In genomic region chr3:38360345-38360744, GRCh38 we compare ENCODE assay signal across 19 cellular contexts. TPM values are rescaled to one million over a fixed set of nuclear protein-coding genes. Genes with fewer than 3 reads are reported as not detected.
DNase-seq lines count a peak whose midpoint lies in the region; ATAC-seq and TF ChIP-seq lines count a peak whose summit lies in the region.
"Had no signal": no experiment of that assay in that cellular context is flagged by ENCODE, and none has a peak within 500 bp of the region (broad histone marks: within the 10 kb centered on the region; RNA-seq: fewer than 3 reads in every experiment).

No MANE protein-coding gene starts in this region.

- H3K27ac ChIP-seq in spleen = no peak overlapping the region
- H3K27ac ChIP-seq: 22Rv1, A549, C4-2B had no signal

- WGBS in spleen, 5 donors = 81 to 100% (median 93%) methylated on average over 3 of the region's 3 CpGs

- TF ChIP-seq CTCF in spleen (IDR thresholded peaks at IDR 0.05 in 8 of 11, conservative IDR thresholded peaks at IDR 0.05 in 3 of 11) = no peak

- no peak for TF ChIP-seq POLR2A in spleen (IDR thresholded peaks at IDR 0.05)

- ATAC-seq in left lobe of liver (peak; percentile 83), HG03108 (IDR thresholded peaks at IDR 0.05; ENCODE audit: unreplicated experiment) (no peak)
- ATAC-seq: A549, GM12878, HCT116 had no signal

- H3K4me3 ChIP-seq in spleen = no peak overlapping the region
- H3K4me3 ChIP-seq: A549, GM12878 had no signal

- intact Hi-C loops in spleen (cut with DNase I; ENCODE audit: low total_unique reads) = no loop called here

- H3K36me3 ChIP-seq in spleen = peaks cover 0 to 30% (median 0%) of the 10 kb centered on the region in 6 donors

- no peaks in the 10 kb centered on the region for H3K27me3 ChIP-seq in spleen (replicated peaks in 1 of 7)

- DNase-seq in NCI-H2029 (lab: John Stamatoyannopoulos, UW) (peak; percentile 1), NCI-H2029 treated with DMSO at 0.1 percent for 48 hours (lab: John Stamatoyannopoulos, UW) (no peak), DMS 273 (lab: John Stamatoyannopoulos, UW; ENCODE audit: unreplicated experiment) (peak; percentile 53), left lobe of liver (ENCODE audit: low spot score) (no peak), spleen (peak; percentile 25), OCI-M2 (lab: John Stamatoyannopoulos, UW; ENCODE audit: unreplicated experiment) (no peak)
- DNase-seq: AML-193; Caco-2; CD4-positive, alpha-beta T cell; DMS79 treated with DMSO at 0.1 percent for 48 hours; GOT3; H7; HFFc6 had no signal

- no peaks in the 10 kb centered on the region for H3K4me1 ChIP-seq in spleen
- H3K4me1 ChIP-seq: A549, Caco-2 had no signal

- no peaks in the 10 kb centered on the region for H3K9me3 ChIP-seq in spleen
- H3K9me3 ChIP-seq: A549, Caco-2 had no signal

RNA-seq across cellular contexts. Expression of gene XYLB, which starts 13.8 kb away (rescaled TPM):
- total RNA-seq in left lobe of liver (45.8 TPM), spleen (10 to 100 TPM in 1 of 7 donors, 1 to 10 TPM in 6; 1.8 to 12.3 (median 2.6) TPM)
- under 1 TPM; 0.33 to 0.58 (median 0.42) TPM for polyA plus RNA-seq in spleen

Comparison
In these comparisons a context has a peak if more than half of its experiments do, and no peak if none do; other contexts are left out.
1. DNase-seq: peak in NCI-H2029 (single experiment), DMS 273 (single experiment) and spleen (single experiment); none in NCI-H2029 treated with DMSO at 0.1 percent for 48 hours (single experiment), left lobe of liver (single experiment) and OCI-M2 (single experiment).